8 cellular contexts compared by ENCODE assay signal in genomic region chr2:233061007-233061590, GRCh38. TPM values are rescaled to one million over a fixed set of nuclear protein-coding genes. Genes with fewer than 3 reads are reported as not detected.
DNase-seq lines count a peak whose midpoint lies in the region; ATAC-seq and TF ChIP-seq lines count a peak whose summit lies in the region.

No MANE protein-coding gene starts in this region.

- intact Hi-C loops in prostate gland (cut with DNase I), result no loop called here

- no peaks in the 10 kb centered on the region for H3K27me3 Mint-ChIP-seq in activated naive CD8-positive, alpha-beta T cell

- peak; percentile 80 for DNase-seq in GM13976 (ENCODE audit: low spot score)
- no peak for DNase-seq in prostate gland (ENCODE audit: low spot score)
- DNase-seq in NCI-H345 treated with DMSO at 0.1 percent for 48 hours (lab: John Stamatoyannopoulos, UW; ENCODE audit: unreplicated experiment), result no peak
- no peak for DNase-seq in HuH-7 (ENCODE audit: low spot score)
- no peak for DNase-seq in NCI-H748 treated with DMSO at 0.1 percent for 48 hours (lab: John Stamatoyannopoulos, UW)

- no peaks in the 10 kb centered on the region for H3K36me3 Mint-ChIP-seq in activated naive CD8-positive, alpha-beta T cell

- 67% methylated on average over 10 of the region's 10 CpGs for WGBS in prostate gland

- H3K4me3 Mint-ChIP-seq in activated naive CD8-positive, alpha-beta T cell, result peak overlapping the region; percentile 96

- ATAC-seq in HG02938 (IDR thresholded peaks at IDR 0.05; ENCODE audit: unreplicated experiment) (peak; percentile 9), HG02885 (IDR thresholded peaks at IDR 0.05; ENCODE audit: poor library complexity, unreplicated experiment) (no peak)

- no peaks in the 10 kb centered on the region for H3K36me3 ChIP-seq in prostate gland

- TF ChIP-seq CTCF in GM13976 (IDR thresholded peaks at IDR 0.05; ENCODE audit: borderline replicate concordance, control extremely low read depth, extremely low read depth, insufficient read depth, missing control alignments) (no peak), prostate gland (IDR thresholded peaks at IDR 0.05) (no peak)

- H3K4me3 ChIP-seq in prostate gland, result peak overlapping the region; percentile 17 to 19

- no peaks in the 10 kb centered on the region for H3K4me1 ChIP-seq in prostate gland (replicated peaks)

- TF ChIP-seq POLR2A in prostate gland (IDR thresholded peaks at IDR 0.05), result no peak

- H3K27ac ChIP-seq in prostate gland, result no peak overlapping the region

- peaks cover 48% of the 10 kb centered on the region for H3K4me1 Mint-ChIP-seq in activated naive CD8-positive, alpha-beta T cell (ENCODE audit: low read depth)

- in situ Hi-C loops in GM13976 (cut with MboI; ENCODE audit: low sequenced_read_pairs, unreplicated experiment), result loop anchor here (10.0 kb wide), 1 partner anchor 184 kb away; no protein-coding TSS in a partner anchor

- peak overlapping the region; percentile 98 for H3K27ac Mint-ChIP-seq in activated naive CD8-positive, alpha-beta T cell

- H3K27me3 ChIP-seq in prostate gland (replicated peaks; ENCODE audit: insufficient read depth), result no peaks in the 10 kb centered on the region

- no peaks in the 10 kb centered on the region for H3K9me3 Mint-ChIP-seq in activated naive CD8-positive, alpha-beta T cell (ENCODE audit: low read depth)

- no peaks in the 10 kb centered on the region for H3K9me3 ChIP-seq in prostate gland

RNA-seq across cellular contexts. Expression of gene INPP5D, which starts 1.0 kb away (rescaled TPM):
- 10 to 100 TPM; 11.4 to 18.8 TPM for total RNA-seq in prostate gland

RNA-seq across cellular contexts. Expression of gene NEU2, which starts 28.6 kb away (rescaled TPM):
- not detected for total RNA-seq in prostate gland

RNA-seq across cellular contexts. Expression of gene NGEF, which starts 48.0 kb away (rescaled TPM):
- total RNA-seq in prostate gland, result 10 to 100 TPM in 1 of 2 donors, 1 to 10 TPM in 1; 2.0 to 19.0 TPM
